9 cellular contexts compared by ENCODE assay signal in the genomic region with DNA sequence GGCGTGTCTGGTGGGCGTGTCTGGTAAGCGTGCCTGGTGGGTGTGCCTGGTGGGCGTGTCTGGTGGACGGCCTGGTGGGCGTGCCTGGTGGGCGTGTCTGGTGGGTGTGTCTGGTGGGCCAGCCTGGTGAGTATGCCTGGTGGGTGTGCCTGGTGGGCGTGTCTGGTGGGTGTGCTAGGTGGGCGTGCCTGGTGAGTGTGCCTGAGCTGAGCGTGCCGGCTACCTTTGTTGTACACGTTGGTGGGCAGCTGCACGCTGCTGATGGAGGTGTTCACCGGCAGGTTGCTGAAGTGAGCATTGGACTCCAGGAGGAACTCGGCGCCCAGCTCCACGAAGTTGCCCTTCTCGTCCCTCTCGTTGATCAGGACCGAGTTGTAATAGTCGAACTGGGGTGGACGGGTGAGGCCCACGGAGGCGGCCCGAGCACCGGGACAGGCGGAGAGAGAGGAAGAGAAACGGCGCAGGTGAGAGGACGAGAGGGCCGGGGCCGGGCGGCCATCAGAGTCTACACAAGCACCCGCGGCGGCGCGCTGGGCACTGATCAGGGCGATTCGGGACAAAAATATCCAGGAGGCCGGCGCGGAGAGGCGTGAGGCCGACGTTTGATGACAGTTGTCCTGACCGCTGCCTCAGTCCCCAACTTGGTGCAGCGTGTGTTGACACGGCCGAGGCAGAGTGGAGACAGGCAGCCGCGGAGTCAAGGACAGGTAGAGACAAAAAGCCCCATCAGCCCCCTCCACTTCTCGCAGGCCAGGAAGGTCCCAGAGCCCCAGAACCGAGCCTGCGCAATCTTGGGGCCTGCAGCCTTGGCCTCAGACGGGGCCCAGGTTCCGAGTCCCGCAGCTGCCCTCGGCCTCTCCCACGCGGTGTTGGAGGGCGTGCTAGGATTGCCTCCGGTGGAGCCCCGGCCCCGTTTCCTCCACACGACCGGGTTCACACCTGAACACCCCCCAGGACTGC. TPM values are rescaled to one million over a fixed set of nuclear protein-coding genes. Genes with fewer than 3 reads are reported as not detected.
A peak's percentile ranks its signal among the peaks of the same experiment; 100 is the strongest.
DNase-seq lines count a peak whose midpoint lies in the region; ATAC-seq, FAIRE-seq and TF ChIP-seq lines count a peak whose summit lies in the region.
"Had no signal": no experiment of that assay in that cellular context is flagged by ENCODE, and none has a peak within 500 bp of the region (broad histone marks: within the 10 kb centered on the region; RNA-seq: fewer than 3 reads in every experiment).

No MANE protein-coding gene starts in this region.

- H3K9ac ChIP-seq in K562 (ENCODE audit: insufficient read depth in 1 of 2, low read depth in 2 of 2, low read length in 2 of 2): no peak overlapping the region

- H3K4me3 Mint-ChIP-seq in MCF 10A (ENCODE audit: unreplicated experiment): no peak overlapping the region
- H3K4me3 Mint-ChIP-seq in memory B cell: peak overlapping the region; percentile 77

- no peak for TF ChIP-seq RAD21 in K562 (CRISPR knock-in tag; conservative IDR thresholded peaks at IDR 0.05 in 1 of 2, IDR thresholded peaks at IDR 0.05 in 1 of 2)

- CTCF ChIA-PET in MCF 10A (lab: Yijun Ruan, JAX): interaction anchor here (0.8 kb wide), 1 partner anchor 32 kb away, joined by 4 read pairs; no protein-coding TSS in a partner anchor
- CTCF ChIA-PET in K562 (lab: Yijun Ruan, JAX; ENCODE audit: low intra/inter-chr PET ratio): no interaction called here

- no peak overlapping the region for H2AFZ ChIP-seq in K562 (ENCODE audit: low read depth, low read length)

- ATAC-seq in K562 (no peak), memory B cell (ENCODE audit: low read depth) (peak; percentile 78), HG02642 (IDR thresholded peaks at IDR 0.05; ENCODE audit: poor library complexity, unreplicated experiment) (no peak), HG02938 (IDR thresholded peaks at IDR 0.05; ENCODE audit: unreplicated experiment) (no peak), GM21529 (IDR thresholded peaks at IDR 0.05; ENCODE audit: unreplicated experiment) (no peak), GM21717 (IDR thresholded peaks at IDR 0.05; ENCODE audit: unreplicated experiment) (no peak)

- H3K9me3 ChIP-seq in K562 (replicated peaks; ENCODE audit: control insufficient read depth, insufficient read depth, low read depth, low read length): 0 out of 2 replicates have a peak, but pooled peaks cover 2% of the 10 kb centered on the region

- BruUV-seq in MCF 10A (replicated peaks; lab: Mats Ljungman, UMichigan) (no TSS peak), K562 (replicated peaks; lab: Mats Ljungman, UMichigan) (no TSS peak)

- in situ Hi-C loops in T47D (cut with HindIII; ENCODE audit: low pct_unique_long_range_greater_than_20kb, low sequenced_read_pairs) (no loop called here), K562 (cut with MboI) (no loop called here)

- no peaks in the 10 kb centered on the region for H3K27me3 Mint-ChIP-seq in MCF 10A (ENCODE audit: insufficient read depth, unreplicated experiment)
- H3K27me3 Mint-ChIP-seq in memory B cell: peaks cover 11% of the 10 kb centered on the region

- WGBS in K562 (ENCODE audit: insufficient coverage, low coverage, missing lambda C conversion rate): 65% methylated on average over 26 of the region's 67 CpGs

- H3K4me1 Mint-ChIP-seq in MCF 10A (ENCODE audit: insufficient read depth, unreplicated experiment) (no peaks in the 10 kb centered on the region), memory B cell (peaks cover 4% of the 10 kb centered on the region)

- no peaks in the 10 kb centered on the region for H3K79me2 ChIP-seq in K562 (ENCODE audit: control insufficient read depth, insufficient read depth, low read length)

- intact Hi-C loops in MCF 10A (cut with micrococcal nuclease) (no loop called here), K562 (cut with micrococcal nuclease) (no loop called here)

- H3K9me3 Mint-ChIP-seq in MCF 10A (ENCODE audit: unreplicated experiment) (peaks cover 13% of the 10 kb centered on the region), memory B cell (peaks cover 16% of the 10 kb centered on the region)

- DNase-seq in T47D (ENCODE audit: low read depth in 1 of 2, low spot score in 1 of 2) (peak; percentile 42 to 80), MCF 10A (ENCODE audit: unreplicated experiment) (no peak), K562 (ENCODE audit: extremely low read depth in 1 of 4, low spot score in 3 of 4) (peak in 2 of 4 experiments; percentile 7 to 12), memory B cell (ENCODE audit: low spot score in 2 of 2) (peak; percentile 25 to 29)

- H3K27me3 ChIP-seq in K562 (ENCODE audit: control insufficient read depth in 2 of 2, insufficient read depth in 2 of 2, low read length in 2 of 2): no peaks in the 10 kb centered on the region
- H3K27me3 ChIP-seq: SJSA1 had no signal

- TF ChIP-seq CTCF in MCF 10A (IDR thresholded peaks at IDR 0.05; ENCODE audit: unreplicated experiment) (no peak), K562 (IDR thresholded peaks at IDR 0.05 in 2 of 3, conservative IDR thresholded peaks at IDR 0.05 in 1 of 3; ENCODE audit: insufficient read depth in 2 of 3, low read depth in 1 of 3, low read length in 3 of 3) (no peak)

- no peaks in the 10 kb centered on the region for H3K36me3 Mint-ChIP-seq in MCF 10A (ENCODE audit: insufficient read depth, unreplicated experiment)
- peaks cover 9% of the 10 kb centered on the region for H3K36me3 Mint-ChIP-seq in memory B cell

- no peak overlapping the region for H3K27ac ChIP-seq in K562 (ENCODE audit: extremely low read depth, low read depth, low read length)
- H3K27ac ChIP-seq: SJSA1 had no signal

- H3K9me1 ChIP-seq in K562 (ENCODE audit: control insufficient read depth, insufficient read depth, low read length): no peaks in the 10 kb centered on the region

- no peak overlapping the region for H3K4me3 ChIP-seq in K562
- H3K4me3 ChIP-seq: SJSA1 had no signal

- no peak for FAIRE-seq in K562 (lab: Jason Lieb, UNC)

- POLR2A ChIA-PET in MCF 10A (lab: Yijun Ruan, JAX) (no interaction called here), K562 (lab: Yijun Ruan, JAX) (interaction anchor here (0.7 kb wide), 1 partner anchor 170 kb away, joined by 3 read pairs; no protein-coding TSS in a partner anchor)

- no peak for TF ChIP-seq POLR2A in K562 (conservative IDR thresholded peaks at IDR 0.05)

- no peak overlapping the region for H3K27ac Mint-ChIP-seq in MCF 10A (ENCODE audit: low read depth, unreplicated experiment)
- H3K27ac Mint-ChIP-seq in memory B cell: no peak overlapping the region

- no peaks in the 10 kb centered on the region for H3K36me3 ChIP-seq in K562 (ENCODE audit: control insufficient read depth, insufficient read depth, low read length)
- H3K36me3 ChIP-seq: SJSA1 had no signal

- no peaks in the 10 kb centered on the region for H4K20me1 ChIP-seq in K562 (replicated peaks; ENCODE audit: control insufficient read depth, insufficient read depth, low read length)

- H3K4me1 ChIP-seq in K562 (replicated peaks in 1 of 2; ENCODE audit: control insufficient read depth in 2 of 2, insufficient read depth in 2 of 2, low read length in 2 of 2): peaks cover 0 to 8% of the 10 kb centered on the region in 2 experiments; a peak in 2 of 5 replicates

- TF ChIP-seq EP300 in K562 (IDR thresholded peaks at IDR 0.05; ENCODE audit: low read length): no peak

- H3K4me2 ChIP-seq in K562 (ENCODE audit: insufficient read depth, low read length): no peak overlapping the region

TF ChIP-seq in K562, 482 proteins besides CTCF, POLR2A, EP300 and RAD21:
- TF ChIP-seq EGR1 (conservative IDR thresholded peaks at IDR 0.05): peak; percentile 30; the same call in 1 of the 2 replicates
- TF ChIP-seq, protein P1, sequence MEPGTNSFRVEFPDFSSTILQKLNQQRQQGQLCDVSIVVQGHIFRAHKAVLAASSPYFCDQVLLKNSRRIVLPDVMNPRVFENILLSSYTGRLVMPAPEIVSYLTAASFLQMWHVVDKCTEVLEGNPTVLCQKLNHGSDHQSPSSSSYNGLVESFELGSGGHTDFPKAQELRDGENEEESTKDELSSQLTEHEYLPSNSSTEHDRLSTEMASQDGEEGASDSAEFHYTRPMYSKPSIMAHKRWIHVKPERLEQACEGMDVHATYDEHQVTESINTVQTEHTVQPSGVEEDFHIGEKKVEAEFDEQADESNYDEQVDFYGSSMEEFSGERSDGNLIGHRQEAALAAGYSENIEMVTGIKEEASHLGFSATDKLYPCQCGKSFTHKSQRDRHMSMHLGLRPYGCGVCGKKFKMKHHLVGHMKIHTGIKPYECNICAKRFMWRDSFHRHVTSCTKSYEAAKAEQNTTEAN (CRISPR knock-in tag; IDR thresholded peaks at IDR 0.05): no peak
- no peak for TF ChIP-seq CBFB (CRISPR knock-in tag; IDR thresholded peaks at IDR 0.05)
- TF ChIP-seq TRIM24 (IDR thresholded peaks at IDR 0.05): no peak

RNA-seq across cellular contexts. Expression of gene CACNA2D4, which starts 10.5 kb away (rescaled TPM):
- total RNA-seq in MCF 10A (2022) (not detected in 2 replicates), K562 (2014; rRNA removed) (0.29 TPM in 1 of 2 replicates, not detected in the other), K562 (2014; rRNA removed; fragmentation: Illumina TruSeq; extraction: Trizol) (0.04 TPM in 1 of 2 replicates, not detected in the other), K562 (2015; rRNA removed; fragmentation: Illumina TruSeq; extraction: Trizol) (0.30 and 0.43 TPM in 2 replicates), K562 (2021) (0.27 and 0.69 TPM in 2 replicates)
- total RNA-seq in K562 (2011; cell fraction: chromatin; rRNA removed; ENCODE audit: low replicate concordance): 0.09 and 0.21 TPM in 2 replicates
- 0.33 and 1.2 TPM in 2 replicates for total RNA-seq in K562 (2011; cell fraction: nucleolus; rRNA removed)
- 0.07 TPM in 1 of 2 replicates, not detected in the other for total RNA-seq in K562 (2011; cell fraction: nucleoplasm; rRNA removed)
- polyA plus RNA-seq in K562 (2011; rRNA removed) (0.33 and 0.79 TPM in 2 replicates), K562 (2014; fragmentation: Illumina TruSeq; extraction: Trizol) (0.39 and 0.44 TPM in 2 replicates), K562 (2014; fragmentation: Nextera tagmentation; extraction: Ambion mirVana) (not detected), K562 (2014; rRNA removed) (0.41 and 2.1 TPM in 2 replicates)
- polyA plus RNA-seq in K562 (2011; cell fraction: cytosol; rRNA removed): 0.34 and 0.97 TPM in 2 replicates
- 2.6 and 2.7 TPM in 2 replicates for polyA plus RNA-seq in K562 (2011; cell fraction: nucleus; rRNA removed)
- polyA plus RNA-seq in K562 (2012): 0.69 and 4.2 TPM in 2 replicates
- polyA minus RNA-seq in K562 (2011; rRNA and poly(A)+ RNA removed): 0.11 and 0.81 TPM in 2 replicates
- not detected in 2 replicates for polyA minus RNA-seq in K562 (2011; cell fraction: cytosol; rRNA and poly(A)+ RNA removed)
- 1.00 and 1.5 TPM in 2 replicates for polyA minus RNA-seq in K562 (2011; cell fraction: nucleus; rRNA and poly(A)+ RNA removed)
- total RNA-seq: SJSA1 had no signal
